In the genomic region with DNA sequence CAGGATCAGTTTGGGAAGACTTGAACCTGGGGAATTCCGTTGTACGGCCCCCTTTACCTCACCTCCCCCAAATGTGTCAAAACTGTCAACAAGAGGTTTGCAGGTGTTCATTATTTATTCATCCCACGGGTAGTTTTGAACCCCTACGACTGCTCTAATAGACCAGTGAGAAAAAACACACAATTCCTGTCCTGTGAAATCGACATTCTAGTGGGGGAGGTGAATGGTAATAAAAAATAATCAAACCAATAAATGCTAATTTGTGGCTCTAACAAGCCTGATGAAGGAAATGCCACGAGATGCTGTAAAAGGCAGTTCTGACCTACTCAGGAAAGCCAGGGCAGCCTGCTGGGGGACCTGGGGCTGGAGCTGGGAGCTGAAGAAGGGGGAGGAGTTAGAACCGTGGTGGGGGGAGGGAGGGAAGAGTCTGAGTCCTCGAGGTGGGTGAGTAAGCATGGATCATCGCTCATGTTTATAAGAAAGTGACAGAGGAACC, we compare ENCODE assay signal across 9 cellular contexts. TPM values are rescaled to one million over a fixed set of nuclear protein-coding genes. Genes with fewer than 3 reads are reported as not detected.
DNase-seq lines count a peak whose midpoint lies in the region; ATAC-seq and TF ChIP-seq lines count a peak whose summit lies in the region.
"Had no signal": no experiment of that assay in that cellular context is flagged by ENCODE, and none has a peak within 500 bp of the region (broad histone marks: within the 10 kb centered on the region; RNA-seq: fewer than 3 reads in every experiment).

No MANE protein-coding gene starts in this region.

- peaks cover 4 to 36% (median 13%) of the 10 kb centered on the region in 3 donors for H3K36me3 Mint-ChIP-seq in naive thymus-derived CD8-positive, alpha-beta T cell

- TF ChIP-seq CTCF in BE2C (IDR thresholded peaks at IDR 0.05; ENCODE audit: low read depth, low read length): no peak
- no peak for TF ChIP-seq CTCF in coronary artery (IDR thresholded peaks at IDR 0.05)

- H3K9me3 Mint-ChIP-seq in naive thymus-derived CD8-positive, alpha-beta T cell: no peaks in the 10 kb centered on the region

- H3K36me3 ChIP-seq in BE2C: no peaks in the 10 kb centered on the region

- no peak for ATAC-seq in naive thymus-derived CD8-positive, alpha-beta T cell
- ATAC-seq in GM21786 (IDR thresholded peaks at IDR 0.05; ENCODE audit: unreplicated experiment) (no peak), GM19463 (IDR thresholded peaks at IDR 0.05; ENCODE audit: unreplicated experiment) (no peak)

- H3K4me3 ChIP-seq in BE2C (ENCODE audit: low read depth, low read length) (peak overlapping the region; percentile 42), coronary artery (peak overlapping the region; percentile 93)
- peak overlapping the region; percentile 71 for H3K4me3 ChIP-seq in Jurkat, Clone E6-1 (ENCODE audit: low read length)

- peak overlapping the region; percentile 88 to 99 (median 97) for H3K4me3 Mint-ChIP-seq in naive thymus-derived CD8-positive, alpha-beta T cell

- peak overlapping the region; percentile 77 to 100 (median 100) for H3K27ac Mint-ChIP-seq in naive thymus-derived CD8-positive, alpha-beta T cell

- no peaks in the 10 kb centered on the region for H3K9me3 ChIP-seq in BE2C

- H3K4me1 Mint-ChIP-seq in naive thymus-derived CD8-positive, alpha-beta T cell: peaks cover 21 to 52% (median 49%) of the 10 kb centered on the region in 4 donors

- DNase-seq in BE2C (no peak), coronary artery (ENCODE audit: low spot score) (no peak), globus pallidus (ENCODE audit: low spot score) (no peak), HT-29 (ENCODE audit: low spot score) (no peak)
- no peak for DNase-seq in Jurkat, Clone E6-1 (ENCODE audit: low read depth, low spot score)
- no peak for DNase-seq in naive thymus-derived CD8-positive, alpha-beta T cell

- peaks cover 0 to 2% (median 0%) of the 10 kb centered on the region in 5 donors for H3K27me3 Mint-ChIP-seq in naive thymus-derived CD8-positive, alpha-beta T cell

- peak overlapping the region; percentile 99 for H3K27ac ChIP-seq in coronary artery

- peaks cover 11% of the 10 kb centered on the region for H3K4me1 ChIP-seq in BE2C

- POLR2A ChIA-PET in naive thymus-derived CD8-positive, alpha-beta T cell (lab: Charles Lee): interaction anchor here (0.6 to 6.9 kb wide), 18 partner anchors 9 to 1048 kb away, joined by 3 to 170 read pairs (median 8); a partner anchor contains a TSS

- no peaks in the 10 kb centered on the region for H3K27me3 ChIP-seq in BE2C

RNA-seq across cellular contexts. Expression of a gene that starts 0.5 kb away (rescaled TPM):
- 106 TPM for polyA plus RNA-seq in BE2C (2012; ENCODE audit: insufficient read depth, insufficient read length, low read depth)
- 22.2 TPM for polyA plus RNA-seq in Jurkat, Clone E6-1 (2012; ENCODE audit: insufficient read depth, insufficient read length)
- 100 to 1,000 TPM; 102 to 105 TPM for total RNA-seq in naive thymus-derived CD8-positive, alpha-beta T cell
- 1 to 10 TPM; 5.0 to 6.6 (median 5.9) TPM for polyA plus RNA-seq in naive thymus-derived CD8-positive, alpha-beta T cell
- 43.1 and 51.1 TPM in 2 replicates for total RNA-seq in HT-29 (2014; rRNA removed; shearing (Covaris generic))

RNA-seq across cellular contexts. Expression of a gene that starts 25.0 kb away (rescaled TPM):
- 24.7 TPM for polyA plus RNA-seq in BE2C (2012; ENCODE audit: insufficient read depth, insufficient read length, low read depth)
- 8.2 TPM for polyA plus RNA-seq in Jurkat, Clone E6-1 (2012; ENCODE audit: insufficient read depth, insufficient read length)
- total RNA-seq in naive thymus-derived CD8-positive, alpha-beta T cell: 100 to 1,000 TPM; 143 to 144 TPM
- polyA plus RNA-seq in naive thymus-derived CD8-positive, alpha-beta T cell: 100 to 1,000 TPM; 107 to 275 (median 122) TPM
- total RNA-seq in HT-29 (2014; rRNA removed; shearing (Covaris generic)): 93.8 and 97.4 TPM in 2 replicates

RNA-seq across cellular contexts. Expression of a gene that starts 25.7 kb away (rescaled TPM):
- polyA plus RNA-seq in BE2C (2012; ENCODE audit: insufficient read depth, insufficient read length, low read depth): 0.37 TPM
- polyA plus RNA-seq in Jurkat, Clone E6-1 (2012; ENCODE audit: insufficient read depth, insufficient read length): not detected
- not detected for total RNA-seq in naive thymus-derived CD8-positive, alpha-beta T cell
- polyA plus RNA-seq in naive thymus-derived CD8-positive, alpha-beta T cell: not detected
- not detected in 2 replicates for total RNA-seq in HT-29 (2014; rRNA removed; shearing (Covaris generic))
- total RNA-seq: dermis microvascular lymphatic vessel endothelial cell had no signal

RNA-seq across cellular contexts. Expression of a gene that starts 30.5 kb away (rescaled TPM):
- polyA plus RNA-seq in BE2C (2012; ENCODE audit: insufficient read depth, insufficient read length, low read depth): 290 TPM
- polyA plus RNA-seq in Jurkat, Clone E6-1 (2012; ENCODE audit: insufficient read depth, insufficient read length): not detected
- total RNA-seq in naive thymus-derived CD8-positive, alpha-beta T cell: not detected
- polyA plus RNA-seq in naive thymus-derived CD8-positive, alpha-beta T cell: under 1 TPM in 2 of 3 donors, not detected in 1; 0.27 to 0.31 TPM
- total RNA-seq in HT-29 (2014; rRNA removed; shearing (Covaris generic)): not detected in 2 replicates
- total RNA-seq: dermis microvascular lymphatic vessel endothelial cell had no signal

RNA-seq across cellular contexts. Expression of a gene that starts 33.4 kb away (rescaled TPM):
- 130 TPM for polyA plus RNA-seq in BE2C (2012; ENCODE audit: insufficient read depth, insufficient read length, low read depth)
- polyA plus RNA-seq in Jurkat, Clone E6-1 (2012; ENCODE audit: insufficient read depth, insufficient read length): 46.0 TPM
- 10 to 100 TPM; 22.4 to 22.6 TPM for total RNA-seq in naive thymus-derived CD8-positive, alpha-beta T cell
- polyA plus RNA-seq in naive thymus-derived CD8-positive, alpha-beta T cell: 10 to 100 TPM; 21.6 to 25.8 (median 23.7) TPM
- 18.3 and 19.9 TPM in 2 replicates for total RNA-seq in HT-29 (2014; rRNA removed; shearing (Covaris generic))

Comparison
In these comparisons a context has a peak if more than half of its experiments do, and no peak if none do; other contexts are left out.
1. H3K4me3 ChIP-seq: peak in every context shown above with its lines; median percentile 93 in coronary artery; 71 in Jurkat, Clone E6-1; 42 in BE2C.